Comparison of ENCODE assay signal across 11 cellular contexts in the genomic region with DNA sequence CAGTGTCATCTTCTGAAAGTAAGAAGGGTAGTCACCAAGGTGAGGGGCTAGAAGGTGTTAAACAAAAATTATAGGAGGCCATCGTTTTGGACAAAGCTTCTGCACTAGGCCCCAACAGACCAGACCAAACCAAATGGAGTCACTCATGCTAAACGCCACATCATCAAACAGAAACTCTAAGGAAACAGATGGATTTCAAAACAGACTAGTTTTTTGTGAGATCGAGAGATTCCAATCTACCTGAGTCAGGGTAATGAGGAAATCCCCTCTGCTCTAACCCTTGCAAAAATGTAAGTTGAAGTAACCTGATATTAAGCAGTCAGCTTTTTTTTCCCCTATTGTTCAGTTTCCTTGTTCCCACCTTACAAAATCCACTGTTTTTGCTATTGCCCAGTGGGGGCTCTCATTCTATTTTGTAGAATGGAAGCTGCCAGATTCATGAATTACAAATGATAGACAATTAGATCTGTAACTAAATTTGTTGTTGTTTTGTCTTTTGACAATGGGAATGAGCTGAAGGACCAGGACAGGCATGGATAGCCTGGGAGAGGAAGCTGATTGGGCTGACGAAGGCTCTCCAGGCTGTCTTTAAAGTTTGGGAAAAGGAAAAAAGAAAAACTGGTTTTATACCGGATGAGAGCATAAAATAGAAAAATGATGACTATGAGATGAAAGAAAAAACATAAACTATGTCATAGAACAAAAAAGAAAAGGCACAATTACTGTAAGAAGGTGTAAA.
DNase-seq lines count a peak whose midpoint lies in the region; ATAC-seq and TF ChIP-seq lines count a peak whose summit lies in the region.
"Had no signal": no experiment of that assay in that cellular context is flagged by ENCODE, and none has a peak within 500 bp of the region (broad histone marks: within the 10 kb centered on the region; RNA-seq: fewer than 3 reads in every experiment).

No MANE protein-coding gene starts in this region.

- no peaks in the 10 kb centered on the region for H3K4me1 Mint-ChIP-seq in activated naive CD4-positive, alpha-beta T cell treated with anti-CD3 and anti-CD28 coated beads, Interleukin-2, amount 10 ng/mL, durations not matched to agents 7 days and 5 days
- H3K4me1 Mint-ChIP-seq in stimulated activated effector memory CD8-positive, alpha-beta T cell treated with anti-CD3 and anti-CD28 coated beads, Interleukin-12 subunit alpha, Interleukin-12 subunit beta, amount 100 ng/mL, for 72 hours: no peaks in the 10 kb centered on the region
- H3K4me1 Mint-ChIP-seq: central memory CD8-positive, alpha-beta T cell had no signal

- no peaks in the 10 kb centered on the region for H4K20me1 ChIP-seq in fibroblast of lung (ENCODE audit: control insufficient read depth, extremely low read depth, insufficient read depth, low read length)

- peaks cover 2% of the 10 kb centered on the region for H3K9me3 Mint-ChIP-seq in activated naive CD4-positive, alpha-beta T cell treated with anti-CD3 and anti-CD28 coated beads, Interleukin-2, amount 10 ng/mL, durations not matched to agents 7 days and 5 days
- H3K9me3 Mint-ChIP-seq in stimulated activated effector memory CD8-positive, alpha-beta T cell treated with anti-CD3 and anti-CD28 coated beads, Interleukin-12 subunit alpha, Interleukin-12 subunit beta, amount 100 ng/mL, for 72 hours: peaks cover 10% of the 10 kb centered on the region

- H2AFZ ChIP-seq in fibroblast of lung (ENCODE audit: low read length): no peak overlapping the region

- H3K27me3 ChIP-seq in RWPE2 (ENCODE audit: insufficient read depth, poor library complexity, severe bottlenecking) (no peaks in the 10 kb centered on the region), fibroblast of lung (ENCODE audit: control insufficient read depth, insufficient read depth, low read length) (no peaks in the 10 kb centered on the region)

- no peak overlapping the region for H3K27ac Mint-ChIP-seq in activated naive CD4-positive, alpha-beta T cell treated with anti-CD3 and anti-CD28 coated beads, Interleukin-2, amount 10 ng/mL, durations not matched to agents 7 days and 5 days
- no peak overlapping the region for H3K27ac Mint-ChIP-seq in stimulated activated effector memory CD8-positive, alpha-beta T cell treated with anti-CD3 and anti-CD28 coated beads, Interleukin-12 subunit alpha, Interleukin-12 subunit beta, amount 100 ng/mL, for 72 hours
- H3K27ac Mint-ChIP-seq: activated T-cell treated with anti-CD3 and anti-CD28 coated beads, Interleukin-2, amount 50 U/mL, for 24 hours had no signal

- peaks cover 4% of the 10 kb centered on the region for H3K27me3 Mint-ChIP-seq in activated naive CD4-positive, alpha-beta T cell treated with anti-CD3 and anti-CD28 coated beads, Interleukin-2, amount 10 ng/mL, durations not matched to agents 7 days and 5 days
- H3K27me3 Mint-ChIP-seq: central memory CD8-positive, alpha-beta T cell had no signal

- H3K4me3 ChIP-seq in RWPE2 (ENCODE audit: severe bottlenecking) (no peak overlapping the region), fibroblast of lung (replicated peaks in 1 of 4; ENCODE audit: control extremely low read depth in 1 of 4, insufficient read depth in 1 of 4, low read depth in 3 of 4, low read length in 4 of 4) (no peak overlapping the region)

- H3K36me3 ChIP-seq in RWPE2 (ENCODE audit: low read depth) (no peaks in the 10 kb centered on the region), fibroblast of lung (ENCODE audit: control insufficient read depth, insufficient read depth, low read length) (no peaks in the 10 kb centered on the region)

- H3K27ac ChIP-seq in RWPE2 (ENCODE audit: poor library complexity, severe bottlenecking) (peak overlapping the region; percentile 44), fibroblast of lung (ENCODE audit: insufficient read depth, low read length) (no peak overlapping the region)

- CTCF ChIA-PET in activated naive CD4-positive, alpha-beta T cell treated with anti-CD3 and anti-CD28 coated beads, Interleukin-2, amount 10 ng/mL, durations not matched to agents 7 days and 5 days (lab: Charles Lee): no interaction called here

- H3K36me3 Mint-ChIP-seq in activated naive CD4-positive, alpha-beta T cell treated with anti-CD3 and anti-CD28 coated beads, Interleukin-2, amount 10 ng/mL, durations not matched to agents 7 days and 5 days: no peaks in the 10 kb centered on the region
- no peaks in the 10 kb centered on the region for H3K36me3 Mint-ChIP-seq in stimulated activated effector memory CD8-positive, alpha-beta T cell treated with anti-CD3 and anti-CD28 coated beads, Interleukin-12 subunit alpha, Interleukin-12 subunit beta, amount 100 ng/mL, for 72 hours

- H3K4me2 ChIP-seq in fibroblast of lung (ENCODE audit: extremely low read depth, insufficient read depth, low read length): no peak overlapping the region

- TF ChIP-seq CTCF in RWPE2 (IDR thresholded peaks at IDR 0.05; ENCODE audit: poor library complexity, severe bottlenecking) (no peak), fibroblast of lung (conservative IDR thresholded peaks at IDR 0.05 in 1 of 2, IDR thresholded peaks at IDR 0.05 in 1 of 2; ENCODE audit: low read depth in 1 of 2, low read length in 2 of 2) (no peak)

- H3K4me1 ChIP-seq in RWPE2 (ENCODE audit: insufficient read depth, poor library complexity, severe bottlenecking) (peaks cover 14% of the 10 kb centered on the region), fibroblast of lung (ENCODE audit: control insufficient read depth, extremely low read depth, insufficient read depth, low read length) (no peaks in the 10 kb centered on the region)

- H3K79me2 ChIP-seq in fibroblast of lung (ENCODE audit: control insufficient read depth, insufficient read depth, low read length): no peaks in the 10 kb centered on the region

- H3K9ac ChIP-seq in fibroblast of lung (ENCODE audit: insufficient read depth, low read length): no peak overlapping the region

- peak; percentile 85 for DNase-seq in HCEC 1CT
- DNase-seq in RWPE2 (ENCODE audit: low spot score): no peak
- DNase-seq in fibroblast of lung (ENCODE audit: low read depth in 2 of 2): peak; percentile 80 to 94
- peak; percentile 99 for DNase-seq in renal cortical epithelial cell (ENCODE audit: low read depth)
- no peak for DNase-seq in activated naive CD4-positive, alpha-beta T cell treated with anti-CD3 and anti-CD28 coated beads, Interleukin-2, amount 10 ng/mL, durations not matched to agents 7 days and 5 days
- no peak for DNase-seq in mucosa of gallbladder (ENCODE audit: low spot score)
- DNase-seq in stimulated activated effector memory CD8-positive, alpha-beta T cell treated with anti-CD3 and anti-CD28 coated beads, Interleukin-12 subunit alpha, Interleukin-12 subunit beta, amount 100 ng/mL, for 72 hours (ENCODE audit: low spot score in 2 of 2): no peak
- DNase-seq in islet precursor cell: no peak
- DNase-seq: activated T-cell treated with anti-CD3 and anti-CD28 coated beads, Interleukin-2, amount 50 U/mL, for 24 hours; NCI-H1930 had no signal

- ATAC-seq in RWPE2 (ENCODE audit: low read depth): peak; percentile 94
- no peak for ATAC-seq in stimulated activated effector memory CD8-positive, alpha-beta T cell treated with anti-CD3 and anti-CD28 coated beads, Interleukin-12 subunit alpha, Interleukin-12 subunit beta, amount 100 ng/mL, for 72 hours

- no peak overlapping the region for H3K4me3 Mint-ChIP-seq in activated naive CD4-positive, alpha-beta T cell treated with anti-CD3 and anti-CD28 coated beads, Interleukin-2, amount 10 ng/mL, durations not matched to agents 7 days and 5 days
- H3K4me3 Mint-ChIP-seq in stimulated activated effector memory CD8-positive, alpha-beta T cell treated with anti-CD3 and anti-CD28 coated beads, Interleukin-12 subunit alpha, Interleukin-12 subunit beta, amount 100 ng/mL, for 72 hours: no peak overlapping the region
- H3K4me3 Mint-ChIP-seq: activated T-cell treated with anti-CD3 and anti-CD28 coated beads, Interleukin-2, amount 50 U/mL, for 24 hours; central memory CD8-positive, alpha-beta T cell had no signal

- no peaks in the 10 kb centered on the region for H3K9me3 ChIP-seq in RWPE2 (ENCODE audit: severe bottlenecking)
- no peaks in the 10 kb centered on the region for H3K9me3 ChIP-seq in fibroblast of lung (ENCODE audit: control insufficient read depth, insufficient read depth, low read depth, low read length)

Comparison
In these comparisons a context has a peak if more than half of its experiments do, and no peak if none do; other contexts are left out.
1. DNase-seq: peak in HCEC 1CT (single experiment), fibroblast of lung (2 of 2) and renal cortical epithelial cell (single experiment); none in RWPE2 (single experiment), activated naive CD4-positive, alpha-beta T cell treated with anti-CD3 and anti-CD28 coated beads, Interleukin-2, amount 10 ng/mL, durations not matched to agents 7 days and 5 days (single experiment), mucosa of gallbladder (single experiment), stimulated activated effector memory CD8-positive, alpha-beta T cell treated with anti-CD3 and anti-CD28 coated beads, Interleukin-12 subunit alpha, Interleukin-12 subunit beta, amount 100 ng/mL, for 72 hours (0 of 2) and islet precursor cell (single experiment).